In genomic region chr5:181189962-181190710, GRCh38 we compare ENCODE assay signal across 8 cellular contexts. TPM values are rescaled to one million over a fixed set of nuclear protein-coding genes. Genes with fewer than 3 reads are reported as not detected.
DNase-seq lines count a peak whose midpoint lies in the region; ATAC-seq and TF ChIP-seq lines count a peak whose summit lies in the region.

No MANE protein-coding gene starts in this region.

- peak overlapping the region; percentile 88 for H3K4me3 Mint-ChIP-seq in activated T-cell treated with anti-CD3 and anti-CD28 coated beads, Interleukin-2, amount 50 U/mL, for 24 hours

- peaks cover 26% of the 10 kb centered on the region for H3K27me3 ChIP-seq in HUES48 (ENCODE audit: control insufficient read depth, insufficient read depth, low read length)
- H3K27me3 ChIP-seq in right cardiac atrium (ENCODE audit: control insufficient read depth, insufficient read depth), result no peaks in the 10 kb centered on the region
- H3K27me3 ChIP-seq in spleen (replicated peaks in 1 of 7), result no peaks in the 10 kb centered on the region

- H3K27me3 Mint-ChIP-seq in activated T-cell treated with anti-CD3 and anti-CD28 coated beads, Interleukin-2, amount 50 U/mL, for 24 hours, result no peaks in the 10 kb centered on the region

- H3K9me3 ChIP-seq in HUES48 (ENCODE audit: control insufficient read depth, insufficient read depth, low read length) (peaks cover under 1% of the 10 kb centered on the region; the same call in 1 of the 2 replicates), right cardiac atrium (ENCODE audit: control insufficient read depth, low read length) (no peaks in the 10 kb centered on the region), spleen (no peaks in the 10 kb centered on the region)

- peaks cover 34% of the 10 kb centered on the region for H3K36me3 Mint-ChIP-seq in activated T-cell treated with anti-CD3 and anti-CD28 coated beads, Interleukin-2, amount 50 U/mL, for 24 hours (ENCODE audit: low read depth)

- no peak for TF ChIP-seq CTCF in spleen (IDR thresholded peaks at IDR 0.05 in 8 of 11, conservative IDR thresholded peaks at IDR 0.05 in 3 of 11)

- peaks cover 61% of the 10 kb centered on the region for H3K4me1 Mint-ChIP-seq in activated T-cell treated with anti-CD3 and anti-CD28 coated beads, Interleukin-2, amount 50 U/mL, for 24 hours (ENCODE audit: low read depth)

- H3K4me1 ChIP-seq in HUES48 (ENCODE audit: control insufficient read depth, insufficient read depth, low read length), result no peaks in the 10 kb centered on the region
- H3K4me1 ChIP-seq in right cardiac atrium (ENCODE audit: control insufficient read depth, insufficient read depth, low read length), result peaks cover 7% of the 10 kb centered on the region
- H3K4me1 ChIP-seq in spleen, result peaks cover 3 to 65% (median 37%) of the 10 kb centered on the region in 6 donors

- peak; percentile 78 for DNase-seq in activated T-cell treated with anti-CD3 and anti-CD28 coated beads, Interleukin-2, amount 50 U/mL, for 24 hours
- DNase-seq in right cardiac atrium (peak in 2 of 3 donors; percentile 72), spleen (peak; percentile 87), NCI-H187 treated with DMSO at 0.1 percent for 48 hours (lab: John Stamatoyannopoulos, UW) (no peak), GF-D8 (lab: John Stamatoyannopoulos, UW) (no peak), NOMO-1 (lab: John Stamatoyannopoulos, UW; ENCODE audit: unreplicated experiment in 2 of 2) (no peak), germinal center (ENCODE audit: low spot score) (no peak)

- intact Hi-C loops in right cardiac atrium (cut with DNase I) (loop anchor here in 3 of 4 donors (2.0 to 10.0 kb wide), 4 partner anchors 17 to 71 kb away; partner anchors contain the start of genes RACK1 (in 2 of the 3), TRIM41 (in 2 of the 3) and TRIM52 (in 1 of the 3)), spleen (cut with DNase I; ENCODE audit: low total_unique reads) (loop anchor here (5.0 kb wide), 1 partner anchor 52 kb away; the partner anchor contains the start of gene RACK1)

- no peak overlapping the region for H3K27ac ChIP-seq in HUES48 (ENCODE audit: low read depth, low read length)
- H3K27ac ChIP-seq in right cardiac atrium (ENCODE audit: low read length), result no peak overlapping the region
- H3K27ac ChIP-seq in spleen, result peak overlapping the region; percentile 74 to 96 (median 94)

- no peaks in the 10 kb centered on the region for H3K9me3 Mint-ChIP-seq in activated T-cell treated with anti-CD3 and anti-CD28 coated beads, Interleukin-2, amount 50 U/mL, for 24 hours

- peak overlapping the region; percentile 87 for H3K4me3 ChIP-seq in HUES48 (ENCODE audit: low read depth, low read length)
- H3K4me3 ChIP-seq in right cardiac atrium (ENCODE audit: low read length), result peak overlapping the region; percentile 76
- peak overlapping the region; percentile 66 to 95 (median 88) for H3K4me3 ChIP-seq in spleen

- no peaks in the 10 kb centered on the region for H3K36me3 ChIP-seq in HUES48 (ENCODE audit: control insufficient read depth, insufficient read depth, low read length)
- no peaks in the 10 kb centered on the region for H3K36me3 ChIP-seq in spleen

- no peak for ATAC-seq in right cardiac atrium

- under 1% methylated on average over 52 of the region's 52 CpGs for WGBS in right cardiac atrium
- 0 to 1% (median 0%) methylated on average over 18 to 52 of the region's 52 CpGs for WGBS in spleen, 5 donors

- peak overlapping the region; percentile 96 for H3K27ac Mint-ChIP-seq in activated T-cell treated with anti-CD3 and anti-CD28 coated beads, Interleukin-2, amount 50 U/mL, for 24 hours

- H3K9ac ChIP-seq in HUES48 (ENCODE audit: low read depth, low read length), result no peak overlapping the region

- no peak for TF ChIP-seq POLR2A in spleen (IDR thresholded peaks at IDR 0.05)

RNA-seq across cellular contexts. Expression of gene TRIM7, which starts 14.9 kb away (rescaled TPM):
- total RNA-seq in right cardiac atrium, result 10 to 100 TPM in 1 of 4 donors, 1 to 10 TPM in 3; 3.8 to 13.1 (median 5.3) TPM
- 4.4 TPM for polyA plus RNA-seq in right cardiac atrium
- 1 to 10 TPM in 6 of 7 donors, under 1 TPM in 1; 0.81 to 3.9 (median 1.9) TPM for total RNA-seq in spleen
- polyA plus RNA-seq in spleen, result 1 to 10 TPM; 1.0 to 1.3 (median 1.2) TPM

RNA-seq across cellular contexts. Expression of gene TRIM41, which starts 32.9 kb away (rescaled TPM):
- 10 to 100 TPM; 18.6 to 21.2 (median 21.0) TPM for total RNA-seq in right cardiac atrium
- 17.0 TPM for polyA plus RNA-seq in right cardiac atrium
- total RNA-seq in spleen, result 10 to 100 TPM; 14.3 to 34.1 (median 26.6) TPM
- polyA plus RNA-seq in spleen, result 10 to 100 TPM; 12.5 to 25.0 (median 24.1) TPM

RNA-seq across cellular contexts. Expression of gene OR2V2, which starts 42.8 kb away (rescaled TPM):
- total RNA-seq in right cardiac atrium (not detected), spleen (not detected)
- polyA plus RNA-seq in right cardiac atrium (not detected), spleen (not detected)

RNA-seq across cellular contexts. Expression of gene RACK1, which starts 53.6 kb away (rescaled TPM):
- 100 to 1,000 TPM; 698 to 874 (median 743) TPM for total RNA-seq in right cardiac atrium
- 1,031 TPM for polyA plus RNA-seq in right cardiac atrium
- total RNA-seq in spleen, result 1,000 to 10,000 TPM; 1,202 to 2,949 (median 1,651) TPM
- polyA plus RNA-seq in spleen, result 1,000 to 10,000 TPM; 2,379 to 3,598 (median 2,966) TPM

RNA-seq across cellular contexts. Expression of gene OR2V1, which starts 59.2 kb away (rescaled TPM):
- total RNA-seq in right cardiac atrium (not detected), spleen (not detected)
- polyA plus RNA-seq in right cardiac atrium (not detected), spleen (not detected)

Comparison
In these comparisons a context has a peak if more than half of its experiments do, and no peak if none do; other contexts are left out.
1. H3K27ac ChIP-seq: peak in spleen (8 of 8); none in HUES48 (single experiment) and right cardiac atrium (single experiment).
2. DNase-seq: peak in activated T-cell treated with anti-CD3 and anti-CD28 coated beads, Interleukin-2, amount 50 U/mL, for 24 hours (single experiment), right cardiac atrium (2 of 3) and spleen (single experiment); none in NCI-H187 treated with DMSO at 0.1 percent for 48 hours (single experiment), GF-D8 (single experiment), NOMO-1 (0 of 2) and germinal center (single experiment).
3. Peak in every context shown above with its lines, with median percentiles within 50 percentile points of each other: H3K4me3 ChIP-seq.